ENCODE assay signal across 16 cellular contexts in the genomic region with DNA sequence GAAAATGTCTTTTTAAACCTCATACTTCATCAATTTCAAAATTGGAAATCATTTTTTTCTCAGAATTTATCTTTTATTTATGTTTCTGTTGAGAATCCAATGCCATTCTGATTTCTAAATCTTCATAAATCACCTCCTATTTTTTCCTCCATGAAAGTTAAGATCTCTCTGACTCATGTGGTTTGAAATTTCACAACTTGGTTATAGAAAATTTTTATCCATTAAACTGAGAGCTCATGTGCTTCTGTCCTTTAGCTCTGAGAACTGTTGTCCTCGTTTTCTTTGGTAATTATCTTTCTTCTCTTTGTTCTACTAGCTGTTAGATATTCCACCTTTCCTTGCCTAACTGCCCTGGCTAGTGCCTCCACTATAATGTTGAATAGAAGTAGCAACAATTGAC. TPM values are rescaled to one million over a fixed set of nuclear protein-coding genes. Genes with fewer than 3 reads are reported as not detected.
DNase-seq lines count a peak whose midpoint lies in the region; ATAC-seq and TF ChIP-seq lines count a peak whose summit lies in the region.
"Had no signal": no experiment of that assay in that cellular context is flagged by ENCODE, and none has a peak within 500 bp of the region (broad histone marks: within the 10 kb centered on the region; RNA-seq: fewer than 3 reads in every experiment).

No MANE protein-coding gene starts in this region.

- H3K27me3 Mint-ChIP-seq in nephron progenitor cell (ENCODE audit: low read depth, poor library complexity) = peaks cover 45% of the 10 kb centered on the region

- H3K4me3 Mint-ChIP-seq in nephron progenitor cell = no peak overlapping the region

- no peaks in the 10 kb centered on the region for H3K9me3 Mint-ChIP-seq in nephron progenitor cell

- intact Hi-C loops in ascending aorta (cut with DNase I) (loop anchor here (5.0 to 10.0 kb wide), 3 partner anchors 901 to 1978 kb away; a partner anchor contains a TSS), lower lobe of right lung (cut with DNase I) (no loop called here), thyroid gland (cut with DNase I) (no loop called here)

- TF ChIP-seq CTCF in ascending aorta (IDR thresholded peaks at IDR 0.05) (no peak), lower lobe of right lung (IDR thresholded peaks at IDR 0.05) (no peak), thyroid gland (IDR thresholded peaks at IDR 0.05) (no peak), nephron progenitor cell (IDR thresholded peaks at IDR 0.05) (no peak)

- peaks cover 12% of the 10 kb centered on the region for H3K4me1 Mint-ChIP-seq in nephron progenitor cell

- ATAC-seq in lower lobe of right lung = no peak

- no peak for TF ChIP-seq POLR2A in thyroid gland (IDR thresholded peaks at IDR 0.05)

- H3K4me3 ChIP-seq in ascending aorta (peak overlapping the region; percentile 82 to 84), lower lobe of right lung (no peak overlapping the region), thyroid gland (replicated peaks in 1 of 3) (peak overlapping the region in 1 of 3 donors; percentile 72)
- H3K4me3 ChIP-seq: Peyer's patch had no signal

- no peaks in the 10 kb centered on the region for H3K36me3 Mint-ChIP-seq in nephron progenitor cell (ENCODE audit: low read depth)

- peak; percentile 38 to 69 for DNase-seq in NOMO-1 (lab: John Stamatoyannopoulos, UW; ENCODE audit: unreplicated experiment in 2 of 2)
- DNase-seq in NOMO-1 treated with dmso at 0.1 percent for 144 hours (lab: John Stamatoyannopoulos, UW; ENCODE audit: unreplicated experiment) = no peak
- no peak for DNase-seq in ascending aorta (ENCODE audit: low spot score in 2 of 2)
- no peak for DNase-seq in lower lobe of right lung
- no peak for DNase-seq in thyroid gland
- DNase-seq in nephron progenitor cell = no peak
- DNase-seq in HuH-7.5 (ENCODE audit: low spot score) = no peak
- no peak for DNase-seq in NCI-H187 treated with DMSO at 0.1 percent for 48 hours (lab: John Stamatoyannopoulos, UW)
- DNase-seq: C1 segment of cervical spinal cord; NCI-H146; NCI-H2107; NCI-H345; NCI-H526 treated with DMSO at 0.1 percent for 48 hours; NK-92 treated with Interleukin-12 subunit alpha and Interleukin-12 subunit beta, amount 100 ng/mL, for 24 hours; Peyer's patch; SHP77 had no signal

- H3K36me3 ChIP-seq in ascending aorta (no peaks in the 10 kb centered on the region), lower lobe of right lung (no peaks in the 10 kb centered on the region), thyroid gland (no peaks in the 10 kb centered on the region)
- H3K36me3 ChIP-seq: Peyer's patch had no signal

- no peak overlapping the region for H3K27ac Mint-ChIP-seq in nephron progenitor cell

- H3K9me3 ChIP-seq in ascending aorta = no peaks in the 10 kb centered on the region
- no peaks in the 10 kb centered on the region for H3K9me3 ChIP-seq in lower lobe of right lung
- no peaks in the 10 kb centered on the region for H3K9me3 ChIP-seq in thyroid gland
- H3K9me3 ChIP-seq: Peyer's patch had no signal

- H3K4me1 ChIP-seq in ascending aorta (peaks cover 4 to 13% of the 10 kb centered on the region in 2 donors), lower lobe of right lung (peaks cover 5% of the 10 kb centered on the region), thyroid gland (peaks cover 31 to 38% of the 10 kb centered on the region in 2 donors)

- peak overlapping the region; percentile 95 to 97 for H3K27ac ChIP-seq in ascending aorta
- peak overlapping the region; percentile 85 for H3K27ac ChIP-seq in lower lobe of right lung
- peak overlapping the region; percentile 89 to 96 (median 95) for H3K27ac ChIP-seq in thyroid gland
- H3K27ac ChIP-seq: Peyer's patch had no signal

- 85 to 89% methylated on average over 1 of the region's 1 CpG for WGBS in thyroid gland, 2 donors

- H3K27me3 ChIP-seq in ascending aorta = no peaks in the 10 kb centered on the region
- peaks cover 10% of the 10 kb centered on the region for H3K27me3 ChIP-seq in lower lobe of right lung (ENCODE audit: low read depth)
- no peaks in the 10 kb centered on the region for H3K27me3 ChIP-seq in thyroid gland
- H3K27me3 ChIP-seq: Peyer's patch had no signal

RNA-seq across cellular contexts. Expression of a gene that starts 1.5 kb away (rescaled TPM):
- total RNA-seq in ascending aorta = 7.9 TPM
- 12.2 TPM for total RNA-seq in lower lobe of right lung
- total RNA-seq in thyroid gland = 10 to 100 TPM; 50.5 to 99.0 (median 63.1) TPM

Comparison
In these comparisons a context has a peak if more than half of its experiments do, and no peak if none do; other contexts are left out.
1. DNase-seq: peak in NOMO-1 (2 of 2); none in NOMO-1 treated with dmso at 0.1 percent for 144 hours (single experiment), ascending aorta (0 of 2), lower lobe of right lung (single experiment), thyroid gland (0 of 2), nephron progenitor cell (single experiment), HuH-7.5 (single experiment) and NCI-H187 treated with DMSO at 0.1 percent for 48 hours (single experiment).
2. Peak in every context shown above with its lines, with median percentiles within 50 percentile points of each other: H3K27ac ChIP-seq.